16 cellular contexts compared by ENCODE assay signal in the genomic region with DNA sequence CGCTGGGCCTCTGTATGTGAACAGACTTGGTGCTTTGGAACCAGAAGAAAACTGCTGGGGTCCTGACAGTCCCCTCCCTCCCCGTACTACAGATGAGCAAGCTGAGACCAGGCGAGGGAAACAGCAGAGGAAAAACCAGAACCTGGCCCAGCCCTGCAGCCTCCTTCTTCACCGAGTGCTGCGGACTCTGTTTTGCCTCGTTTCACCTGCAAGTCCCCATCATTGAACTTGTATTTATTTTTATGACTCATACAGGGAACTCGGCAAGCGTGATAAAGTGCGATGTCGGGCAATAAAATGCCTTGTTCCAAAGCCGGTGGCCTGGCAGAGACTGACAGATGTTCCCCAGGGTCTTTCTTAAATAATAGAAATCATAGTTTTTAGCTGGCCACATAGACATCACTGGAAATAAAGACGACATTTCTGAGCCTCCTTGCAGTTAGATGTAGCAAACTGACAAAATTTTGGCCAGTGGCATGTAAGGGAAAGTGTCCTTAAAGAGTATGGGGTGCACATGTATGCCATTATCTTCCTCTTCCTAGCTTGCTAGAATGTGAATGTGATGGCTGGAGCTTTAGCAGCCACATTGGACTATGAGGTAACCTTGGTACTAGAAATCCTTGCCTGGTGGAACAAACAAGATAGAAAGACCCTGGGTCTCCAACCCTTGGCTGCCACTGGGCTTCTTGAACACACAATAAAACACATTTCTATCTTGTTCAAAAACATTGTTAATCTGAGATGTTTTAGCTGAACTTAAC.
"Had no signal": no experiment of that assay in that cellular context is flagged by ENCODE, and none has a peak within 500 bp of the region (broad histone marks: within the 10 kb centered on the region; RNA-seq: fewer than 3 reads in every experiment).

No MANE protein-coding gene starts in this region.

- ATAC-seq: activated naive CD4-positive, alpha-beta T cell treated with anti-CD3 and anti-CD28 coated beads, Interleukin-2, amount 50 U/mL, for 72 hours; activated T-cell treated with anti-CD3 and anti-CD28 coated beads, Interleukin-2, amount 50 U/mL, for 72 hours; body of pancreas; naive thymus-derived CD4-positive, alpha-beta T cell; stimulated activated naive B cell treated with anti-CD40 and anti-IgM and Interleukin-4, amounts not matched to agents 10 μg/mL and 1 μg/mL and 100 μg/mL, for 72 hours; T-helper 17 cell had no signal

- H3K4me3 ChIP-seq: body of pancreas had no signal

- H3K4me1 ChIP-seq: body of pancreas had no signal

- H3K27me3 ChIP-seq: body of pancreas had no signal

- H2AFZ ChIP-seq: parathyroid adenoma had no signal

- DNase-seq: activated CD4-positive, alpha-beta T cell treated with anti-CD3 and anti-CD28 coated beads for 48 hours; activated CD8-positive, alpha-beta memory T cell treated with anti-CD3 and anti-CD28 coated beads, Interleukin-2, amount 50 U/mL, for 48 hours; activated gamma-delta T cell; activated T-cell treated with anti-CD3 and anti-CD28 coated beads, Interleukin-2, amount 50 U/mL, for 72 hours; amygdala; body of pancreas; central memory CD4-positive, alpha-beta T cell; effector memory CD4-positive, alpha-beta T cell; foreskin melanocyte; naive thymus-derived CD4-positive, alpha-beta T cell; stimulated activated naive B cell treated with anti-CD40 and anti-IgM and Interleukin-4, amounts not matched to agents 10 μg/mL and 1 μg/mL and 100 μg/mL, for 72 hours; T-helper 17 cell; trophoblast cell; WERI-Rb-1 had no signal

- H3K79me2 ChIP-seq: parathyroid adenoma had no signal

- H3K27ac ChIP-seq: body of pancreas, parathyroid adenoma, WERI-Rb-1 had no signal

- H3K36me3 ChIP-seq: WERI-Rb-1 had no signal
